Comparison of ENCODE assay signal across 26 cellular contexts in the genomic region with DNA sequence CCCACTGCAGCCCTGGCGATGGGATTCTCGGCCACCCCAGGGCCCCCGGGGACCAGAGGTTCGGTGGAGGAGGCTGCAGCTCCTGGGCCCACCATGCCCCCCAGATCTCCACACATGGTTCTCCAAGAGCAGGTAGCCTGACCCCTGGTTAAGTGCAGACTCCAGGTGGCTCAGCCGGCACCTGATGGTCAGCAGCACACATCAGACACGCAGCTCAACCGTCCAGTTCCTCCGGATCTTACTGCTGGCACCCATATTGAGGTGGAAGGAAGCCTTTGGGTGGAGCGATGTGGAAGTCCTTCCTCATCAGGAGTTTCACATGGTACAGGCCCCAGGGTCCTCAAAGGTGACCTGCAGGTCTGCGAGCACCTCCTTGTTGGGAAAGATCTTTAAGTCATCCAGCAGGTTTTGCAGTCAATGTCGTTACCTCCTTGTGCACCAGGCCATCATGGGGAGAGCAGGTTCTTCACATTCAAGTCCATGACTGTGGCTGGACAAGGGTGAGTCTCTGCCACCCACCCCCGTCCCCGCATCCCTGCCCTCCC.
DNase-seq lines count a peak whose midpoint lies in the region; ATAC-seq, FAIRE-seq and TF ChIP-seq lines count a peak whose summit lies in the region.
"Had no signal": no experiment of that assay in that cellular context is flagged by ENCODE, and none has a peak within 500 bp of the region (broad histone marks: within the 10 kb centered on the region; RNA-seq: fewer than 3 reads in every experiment).

No MANE protein-coding gene starts in this region.

- no peak overlapping the region for H3K27ac Mint-ChIP-seq in astrocyte (ENCODE audit: unreplicated experiment)
- H3K27ac Mint-ChIP-seq: CD14-positive monocyte; CD4-positive, alpha-beta memory T cell; CD4-positive, CD25-positive, alpha-beta regulatory T cell; CD8-positive, alpha-beta memory T cell had no signal

- WGBS in hepatocyte (ENCODE audit: low lambda C conversion rate, missing lambda C conversion rate): 90% methylated on average over 13 of the region's 13 CpGs
- WGBS in trophoblast cell (ENCODE audit: extremely low coverage, insufficient coverage, insufficient read length): no CpG with 5 or more reads among the region's 13 CpGs
- WGBS in small intestine, 3 donors: 89 to 95% (median 91%) methylated on average over 13 of the region's 13 CpGs

- no peaks in the 10 kb centered on the region for H3K9me2 ChIP-seq in hepatocyte (replicated peaks; ENCODE audit: insufficient read depth)

- no peaks in the 10 kb centered on the region for H4K20me1 ChIP-seq in astrocyte (ENCODE audit: insufficient read depth, low read length)
- no peaks in the 10 kb centered on the region for H4K20me1 ChIP-seq in hepatocyte (ENCODE audit: insufficient read depth, poor library complexity, severe bottlenecking)
- H4K20me1 ChIP-seq: BLaER1 had no signal

- H3K9me3 Mint-ChIP-seq in astrocyte (ENCODE audit: unreplicated experiment): peaks cover 2% of the 10 kb centered on the region
- H3K9me3 Mint-ChIP-seq: CD14-positive monocyte; CD4-positive, alpha-beta memory T cell; CD8-positive, alpha-beta memory T cell had no signal

- H3K79me2 ChIP-seq in astrocyte (ENCODE audit: insufficient read depth, low read length): no peaks in the 10 kb centered on the region
- no peaks in the 10 kb centered on the region for H3K79me2 ChIP-seq in hepatocyte
- no peaks in the 10 kb centered on the region for H3K79me2 ChIP-seq in trophoblast cell (ENCODE audit: control insufficient read depth, insufficient read depth, low read length, poor library complexity)

- peaks cover 22% of the 10 kb centered on the region for H3K27me3 Mint-ChIP-seq in astrocyte (ENCODE audit: low read depth, unreplicated experiment)

- TF ChIP-seq CTCF in astrocyte (IDR thresholded peaks at IDR 0.05; ENCODE audit: insufficient read depth, low read depth, low read length) (no peak), coronary artery (IDR thresholded peaks at IDR 0.05) (no peak), hepatocyte (IDR thresholded peaks at IDR 0.05; ENCODE audit: poor library complexity) (no peak)

- H3K27ac ChIP-seq in astrocyte (ENCODE audit: low read depth, low read length) (no peak overlapping the region), coronary artery (no peak overlapping the region), hepatocyte (peak overlapping the region; percentile 27), trophoblast cell (ENCODE audit: low read depth, low read length) (peak overlapping the region; percentile 37), small intestine (ENCODE audit: low read depth in 1 of 2, low read length in 1 of 2) (no peak overlapping the region)
- H3K27ac ChIP-seq: BLaER1 had no signal

- H3K14ac ChIP-seq in trophoblast cell (ENCODE audit: low read length): no peak overlapping the region

- DNase-seq in astrocyte (ENCODE audit: low read depth) (no peak), coronary artery (ENCODE audit: low spot score) (peak; percentile 31), hepatocyte (ENCODE audit: low spot score) (no peak), trophoblast cell (peak; percentile 73 to 90), left ventricle myocardium superior (no peak), small intestine (no peak)
- DNase-seq: 8988T; ACHN; BE2C; C1 segment of cervical spinal cord; CD4-positive, alpha-beta memory T cell; CD4-positive, CD25-positive, alpha-beta regulatory T cell; CD8-positive, alpha-beta memory T cell; COR-L47; DMS 273 treated with DMSO at 0.1 percent for 48 hours; DMS153; DMS53; DMS79 treated with DMSO at 0.1 percent for 48 hours; GF-D8 had no signal

- H2AFZ ChIP-seq in astrocyte (ENCODE audit: low read depth, low read length) (no peak overlapping the region), hepatocyte (no peak overlapping the region), trophoblast cell (ENCODE audit: insufficient read depth, low read length, poor library complexity) (no peak overlapping the region)

- H4K12ac ChIP-seq in trophoblast cell (ENCODE audit: low read depth, low read length): no peak overlapping the region

- H3K79me1 ChIP-seq in trophoblast cell (ENCODE audit: low read length): no peaks in the 10 kb centered on the region

- FAIRE-seq in astrocyte (lab: Jason Lieb, UNC) (no peak), small intestine (lab: Jason Lieb, UNC) (no peak)
- FAIRE-seq: A204.1, G401.6, GM12891, GM19239 had no signal

- H3K4me1 ChIP-seq in astrocyte (ENCODE audit: insufficient read depth, low read length) (peaks cover 5% of the 10 kb centered on the region), hepatocyte (ENCODE audit: insufficient read depth) (no peaks in the 10 kb centered on the region), trophoblast cell (ENCODE audit: control insufficient read depth in 1 of 2, insufficient read depth in 2 of 2, low read length in 2 of 2) (peaks cover 3 to 7% of the 10 kb centered on the region in 2 experiments), small intestine (ENCODE audit: control insufficient read depth in 2 of 2, insufficient read depth in 1 of 2, low read depth in 1 of 2, low read length in 1 of 2) (peaks cover 2 to 6% of the 10 kb centered on the region in 2 donors)

- H4K8ac ChIP-seq in trophoblast cell (ENCODE audit: low read depth, low read length): no peak overlapping the region

- no peak overlapping the region for H3K9ac ChIP-seq in astrocyte (ENCODE audit: low read length)
- H3K9ac ChIP-seq in trophoblast cell (ENCODE audit: low read length): no peak overlapping the region
- H3K9ac ChIP-seq: BLaER1 had no signal

- H3K36me3 ChIP-seq in astrocyte (ENCODE audit: insufficient read depth, low read length): no peaks in the 10 kb centered on the region
- no peaks in the 10 kb centered on the region for H3K36me3 ChIP-seq in hepatocyte (replicated peaks; ENCODE audit: insufficient read depth, low read depth)
- no peaks in the 10 kb centered on the region for H3K36me3 ChIP-seq in trophoblast cell (ENCODE audit: control insufficient read depth in 1 of 2, insufficient read depth in 2 of 2, low read length in 2 of 2)
- no peaks in the 10 kb centered on the region for H3K36me3 ChIP-seq in small intestine (ENCODE audit: control insufficient read depth in 2 of 2, insufficient read depth in 2 of 2, low read length in 2 of 2)
- H3K36me3 ChIP-seq: BE2C, BLaER1 had no signal

- H3K4me1 Mint-ChIP-seq in astrocyte (ENCODE audit: low read depth, unreplicated experiment): peaks cover 7% of the 10 kb centered on the region
- H3K4me1 Mint-ChIP-seq: CD14-positive monocyte; CD4-positive, alpha-beta memory T cell; CD4-positive, CD25-positive, alpha-beta regulatory T cell; CD8-positive, alpha-beta memory T cell had no signal

- no peak overlapping the region for H2AK5ac ChIP-seq in trophoblast cell (ENCODE audit: low read length)

- H3K4ac ChIP-seq in trophoblast cell (ENCODE audit: low read depth, low read length): no peak overlapping the region

- no peak overlapping the region for H2BK120ac ChIP-seq in trophoblast cell (ENCODE audit: insufficient read depth, low read length, poor library complexity)

- H2BK12ac ChIP-seq in trophoblast cell (ENCODE audit: low read length): no peak overlapping the region

- H3K4me2 ChIP-seq in astrocyte (ENCODE audit: low read length) (peak overlapping the region; percentile 47), hepatocyte (no peak overlapping the region), trophoblast cell (ENCODE audit: low read length) (no peak overlapping the region)
- H3K4me2 ChIP-seq: BLaER1 had no signal

- intact Hi-C loops in left ventricle myocardium superior (cut with micrococcal nuclease): no loop called here

- no peaks in the 10 kb centered on the region for H3K36me3 Mint-ChIP-seq in astrocyte (ENCODE audit: low read depth, unreplicated experiment)
- H3K36me3 Mint-ChIP-seq: CD14-positive monocyte; CD4-positive, alpha-beta memory T cell; CD4-positive, CD25-positive, alpha-beta regulatory T cell; CD8-positive, alpha-beta memory T cell had no signal

- H4K91ac ChIP-seq in trophoblast cell (ENCODE audit: low read depth, low read length): peak overlapping the region; percentile 39

- H2BK5ac ChIP-seq in trophoblast cell (ENCODE audit: low read depth, low read length, poor library complexity): no peak overlapping the region

- no peak overlapping the region for H3K18ac ChIP-seq in trophoblast cell (ENCODE audit: low read length)

- no peak overlapping the region for H3K4me3 Mint-ChIP-seq in astrocyte (ENCODE audit: unreplicated experiment)
- H3K4me3 Mint-ChIP-seq: CD14-positive monocyte; CD4-positive, alpha-beta memory T cell; CD4-positive, CD25-positive, alpha-beta regulatory T cell; CD8-positive, alpha-beta memory T cell had no signal

- no peak overlapping the region for H3K23ac ChIP-seq in trophoblast cell (ENCODE audit: low read length)

- H3K9me3 ChIP-seq in astrocyte (ENCODE audit: insufficient read depth, low read depth, low read length) (no peaks in the 10 kb centered on the region), hepatocyte (ENCODE audit: low read depth) (no peaks in the 10 kb centered on the region), trophoblast cell (ENCODE audit: insufficient read depth, low read depth, low read length) (no peaks in the 10 kb centered on the region), small intestine (ENCODE audit: control insufficient read depth, low read depth) (no peaks in the 10 kb centered on the region)
- H3K9me3 ChIP-seq: BE2C, BLaER1 had no signal

- no peaks in the 10 kb centered on the region for H3K27me3 ChIP-seq in astrocyte (ENCODE audit: insufficient read depth, low read length)
- no peaks in the 10 kb centered on the region for H3K27me3 ChIP-seq in hepatocyte
- no peaks in the 10 kb centered on the region for H3K27me3 ChIP-seq in trophoblast cell (ENCODE audit: insufficient read depth, low read length)
- H3K27me3 ChIP-seq in small intestine (ENCODE audit: control insufficient read depth in 2 of 2, insufficient read depth in 2 of 2, low read length in 2 of 2): no peaks in the 10 kb centered on the region
- H3K27me3 ChIP-seq: BE2C, BLaER1 had no signal

- ATAC-seq in left ventricle myocardium superior (no peak), HG03135 (IDR thresholded peaks at IDR 0.05; ENCODE audit: unreplicated experiment) (no peak)

- H3K4me3 ChIP-seq in astrocyte (ENCODE audit: insufficient read depth, low read depth, low read length) (no peak overlapping the region), coronary artery (no peak overlapping the region), hepatocyte (no peak overlapping the region), trophoblast cell (ENCODE audit: low read depth, low read length) (no peak overlapping the region), small intestine (ENCODE audit: low read depth in 1 of 2, low read length in 2 of 2) (no peak overlapping the region)
- H3K4me3 ChIP-seq: BLaER1 had no signal

Comparison
In these comparisons a context has a peak if more than half of its experiments do, and no peak if none do; other contexts are left out.
1. DNase-seq: peak in coronary artery (single experiment) and trophoblast cell (2 of 2); none in astrocyte (single experiment), hepatocyte (single experiment), left ventricle myocardium superior (single experiment) and small intestine (single experiment).
2. H3K27ac ChIP-seq: peak in hepatocyte (single experiment) and trophoblast cell (single experiment); none in astrocyte (single experiment), coronary artery (0 of 2) and small intestine (0 of 2).